In the genomic region with DNA sequence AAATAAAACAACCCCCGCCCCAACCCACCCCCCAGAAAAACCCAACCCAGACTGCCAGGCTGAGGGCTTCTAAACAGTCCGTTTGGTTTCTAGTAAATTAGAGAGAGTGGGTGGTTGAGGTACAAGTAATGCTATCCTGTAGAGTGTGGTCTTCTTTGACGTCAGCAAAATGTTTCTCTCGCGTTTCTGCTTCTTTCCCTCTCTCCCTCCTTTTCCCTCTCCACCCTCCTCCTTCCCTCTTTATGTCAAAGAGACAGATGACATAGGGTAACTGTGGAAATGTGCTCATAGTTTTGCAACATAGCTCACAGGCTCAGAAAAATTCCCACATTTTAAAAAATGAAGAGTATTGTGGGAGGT, we compare ENCODE assay signal across 9 cellular contexts.
DNase-seq lines count a peak whose midpoint lies in the region; ATAC-seq and TF ChIP-seq lines count a peak whose summit lies in the region.
"Had no signal": no experiment of that assay in that cellular context is flagged by ENCODE, and none has a peak within 500 bp of the region (broad histone marks: within the 10 kb centered on the region; RNA-seq: fewer than 3 reads in every experiment).

No MANE protein-coding gene starts in this region.

- no peak for DNase-seq in activated naive CD4-positive, alpha-beta T cell treated with Interleukin-2 at 50 U/mL for 16 hours
- DNase-seq in cardiac fibroblast (ENCODE audit: low read depth in 2 of 2): peak; percentile 89 to 95
- no peak for DNase-seq in aorta
- DNase-seq in iPS-NIHi7 (ENCODE audit: extremely low spot score): no peak
- DNase-seq in inferior parietal cortex (ENCODE audit: extremely low spot score): no peak
- DNase-seq in stimulated activated CD4-positive, alpha-beta T cell treated with anti-CD3 and anti-CD28 coated beads, Interleukin-2, amount 100 ng/mL, for 48 hours: no peak
- DNase-seq: NK-92 treated with Interleukin-12 subunit alpha and Interleukin-12 subunit beta, amount 100 ng/mL, for 24 hours had no signal

- H3K27ac Mint-ChIP-seq in activated naive CD4-positive, alpha-beta T cell treated with anti-CD3 and anti-CD28 coated beads, Interleukin-2, amount 50 U/mL, for 24 hours: peak overlapping the region; percentile 43

- H3K4me3 ChIP-seq in cardiac fibroblast (replicated peaks in 1 of 2; ENCODE audit: low read depth in 2 of 2, low read length in 2 of 2) (no peak overlapping the region), mucosa of rectum (ENCODE audit: low read length in 2 of 2) (peak overlapping the region in 1 of 2 donors; percentile 21), aorta (ENCODE audit: low read length in 2 of 2) (no peak overlapping the region)

- H3K4me3 Mint-ChIP-seq in activated naive CD4-positive, alpha-beta T cell treated with anti-CD3 and anti-CD28 coated beads, Interleukin-2, amount 50 U/mL, for 24 hours: no peak overlapping the region

- intact Hi-C loops in aorta (cut with DNase I): loop anchor here (5.0 kb wide), 3 partner anchors 53 to 358 kb away; partner anchors contain the start of gene IRF2BP2 (in 1 of the 2)

- TF ChIP-seq CTCF in cardiac fibroblast (IDR thresholded peaks at IDR 0.05; ENCODE audit: low read depth, low read length): no peak

- no peaks in the 10 kb centered on the region for H3K27me3 Mint-ChIP-seq in activated naive CD4-positive, alpha-beta T cell treated with anti-CD3 and anti-CD28 coated beads, Interleukin-2, amount 50 U/mL, for 24 hours

- H3K27me3 ChIP-seq in mucosa of rectum (ENCODE audit: control insufficient read depth in 2 of 2, insufficient read depth in 2 of 2, low read length in 2 of 2) (no peaks in the 10 kb centered on the region), aorta (ENCODE audit: control insufficient read depth in 1 of 2, insufficient read depth in 2 of 2, low read length in 1 of 2) (no peaks in the 10 kb centered on the region)

- H3K4me1 ChIP-seq in mucosa of rectum (ENCODE audit: control insufficient read depth in 2 of 2, insufficient read depth in 2 of 2, low read length in 2 of 2) (peaks cover 50 to 60% of the 10 kb centered on the region in 2 donors), aorta (ENCODE audit: control insufficient read depth in 1 of 2, insufficient read depth in 2 of 2, low read length in 2 of 2) (peaks cover 0 to 7% of the 10 kb centered on the region in 2 donors)

- peak overlapping the region; percentile 86 to 94 for H3K27ac ChIP-seq in mucosa of rectum (ENCODE audit: low read depth in 2 of 2, low read length in 2 of 2)
- H3K27ac ChIP-seq in aorta (ENCODE audit: low read depth in 1 of 2, low read length in 2 of 2): peak overlapping the region; percentile 90 to 98

- WGBS in aorta, 2 donors: 0 to 4% methylated on average over 5 of the region's 5 CpGs

- H3K9me3 Mint-ChIP-seq in activated naive CD4-positive, alpha-beta T cell treated with anti-CD3 and anti-CD28 coated beads, Interleukin-2, amount 50 U/mL, for 24 hours: no peaks in the 10 kb centered on the region

- no peaks in the 10 kb centered on the region for H3K36me3 Mint-ChIP-seq in activated naive CD4-positive, alpha-beta T cell treated with anti-CD3 and anti-CD28 coated beads, Interleukin-2, amount 50 U/mL, for 24 hours

- H3K9me3 ChIP-seq in mucosa of rectum (ENCODE audit: control insufficient read depth in 2 of 2, low read length in 2 of 2): no peaks in the 10 kb centered on the region
- no peaks in the 10 kb centered on the region for H3K9me3 ChIP-seq in aorta (ENCODE audit: control insufficient read depth, low read length)

- H3K9ac ChIP-seq in mucosa of rectum (ENCODE audit: low read depth in 1 of 2, low read length in 2 of 2): peak overlapping the region; percentile 17 to 42

- H3K36me3 ChIP-seq in mucosa of rectum (ENCODE audit: control insufficient read depth in 2 of 2, insufficient read depth in 2 of 2, low read length in 2 of 2) (no peaks in the 10 kb centered on the region), aorta (ENCODE audit: control insufficient read depth in 1 of 2, insufficient read depth in 2 of 2, low read length in 1 of 2) (no peaks in the 10 kb centered on the region)

- H3K4me1 Mint-ChIP-seq in activated naive CD4-positive, alpha-beta T cell treated with anti-CD3 and anti-CD28 coated beads, Interleukin-2, amount 50 U/mL, for 24 hours: peaks cover 43% of the 10 kb centered on the region

- ATAC-seq in aorta (ENCODE audit: low FRiP score): peak; percentile 61

Comparison
In these comparisons a context has a peak if more than half of its experiments do, and no peak if none do; other contexts are left out.
1. DNase-seq: peak in cardiac fibroblast (2 of 2); none in activated naive CD4-positive, alpha-beta T cell treated with Interleukin-2 at 50 U/mL for 16 hours (single experiment), aorta (0 of 2), iPS-NIHi7 (single experiment), inferior parietal cortex (single experiment) and stimulated activated CD4-positive, alpha-beta T cell treated with anti-CD3 and anti-CD28 coated beads, Interleukin-2, amount 100 ng/mL, for 48 hours (0 of 2).